In genomic region chr3:47522082-47522987, GRCh38 we compare ENCODE assay signal across 1 cellular context.
TF ChIP-seq lines count a peak whose summit lies in the region.

No MANE protein-coding gene starts in this region.

TF ChIP-seq in HCT116, 20 proteins besides CTCF, POLR2A, EP300 and RAD21:
- no peak for TF ChIP-seq POLR2AphosphoS5 (IDR thresholded peaks at IDR 0.05; ENCODE audit: low read depth, low read length)
- no peak for TF ChIP-seq ATF3 (IDR thresholded peaks at IDR 0.05)
- TF ChIP-seq REST (IDR thresholded peaks at IDR 0.05; ENCODE audit: low read depth) = no peak
- TF ChIP-seq ZFX (IDR thresholded peaks at IDR 0.05) = no peak
- peak; percentile 100 for TF ChIP-seq MAX (IDR thresholded peaks at IDR 0.05)
- peak; percentile 98 for TF ChIP-seq CBX3 (IDR thresholded peaks at IDR 0.05; ENCODE audit: low read depth)
- TF ChIP-seq YY1 (IDR thresholded peaks at IDR 0.05; ENCODE audit: extremely low read depth, insufficient replicate concordance, low read depth, low read length) = peak; percentile 58
- no peak for TF ChIP-seq ELF1 (IDR thresholded peaks at IDR 0.05; ENCODE audit: borderline replicate concordance, low read depth)
- TF ChIP-seq SP1 (IDR thresholded peaks at IDR 0.05; ENCODE audit: low read depth) = no peak
- TF ChIP-seq TCF7L2 (IDR thresholded peaks at IDR 0.05; ENCODE audit: borderline replicate concordance, extremely low read depth, insufficient read depth, insufficient read length) = no peak
- TF ChIP-seq FOSL1 (IDR thresholded peaks at IDR 0.05; ENCODE audit: low read depth) = no peak
